ENCODE assay signal across 16 cellular contexts in genomic region chrX:107602694-107603239, GRCh38.
"Had no signal": no experiment of that assay in that cellular context is flagged by ENCODE, and none has a peak within 500 bp of the region (broad histone marks: within the 10 kb centered on the region; RNA-seq: fewer than 3 reads in every experiment).

No MANE protein-coding gene starts in this region.

- H3K27ac Mint-ChIP-seq: mesothelial cell of epicardium; stimulated activated naive CD8-positive, alpha-beta T cell treated with anti-CD3 and anti-CD28 coated beads, Interleukin-15, Interleukin-2, amounts not matched to agents 100 ng/mL and 50 ng/mL, for 24 hours; WTC11 had no signal

- DNase-seq: activated T-cell treated with anti-CD3 and anti-CD28 coated beads, Interleukin-2, amount 50 U/mL, for 1 hour; effector memory CD4-positive, alpha-beta T cell; foreskin melanocyte; kidney; naive thymus-derived CD8-positive, alpha-beta T cell; stimulated activated CD4-positive, alpha-beta T cell treated with anti-CD3 and anti-CD28 coated beads, Interleukin-1b, Interleukin-23, amount 100 ng/mL, for 48 hours; tibial artery had no signal

- H3K4me1 ChIP-seq: prostate gland, tibial artery had no signal

- H3K9me3 ChIP-seq: prostate gland, tibial artery had no signal

- H3K9me3 Mint-ChIP-seq: activated naive CD4-positive, alpha-beta T cell treated with anti-CD3 and anti-CD28 coated beads, Interleukin-2, amount 50 U/mL, for 72 hours; brain; mesothelial cell of epicardium; naive thymus-derived CD8-positive, alpha-beta T cell; stimulated activated naive CD8-positive, alpha-beta T cell treated with anti-CD3 and anti-CD28 coated beads, Interleukin-15, Interleukin-2, amounts not matched to agents 100 ng/mL and 50 ng/mL, for 24 hours; WTC11 had no signal

- H3K4me3 Mint-ChIP-seq: brain; mesothelial cell of epicardium; naive thymus-derived CD8-positive, alpha-beta T cell; stimulated activated naive CD8-positive, alpha-beta T cell treated with anti-CD3 and anti-CD28 coated beads, Interleukin-15, Interleukin-2, amounts not matched to agents 100 ng/mL and 50 ng/mL, for 24 hours; WTC11 had no signal

- H3K36me3 ChIP-seq: prostate gland, tibial artery had no signal

- H3K4me1 Mint-ChIP-seq: mesothelial cell of epicardium; naive thymus-derived CD8-positive, alpha-beta T cell had no signal

- H3K27ac ChIP-seq: prostate gland, skin epidermis, tibial artery had no signal

- ATAC-seq: activated naive CD4-positive, alpha-beta T cell treated with anti-CD3 and anti-CD28 coated beads, Interleukin-2, amount 50 U/mL, for 72 hours; esophagus mucosa; left lobe of liver; naive thymus-derived CD8-positive, alpha-beta T cell; WTC11 had no signal

- H3K27me3 ChIP-seq: tibial artery had no signal

- H3K4me3 ChIP-seq: prostate gland, skin epidermis, tibial artery had no signal

- H3K36me3 Mint-ChIP-seq: activated naive CD4-positive, alpha-beta T cell treated with anti-CD3 and anti-CD28 coated beads, Interleukin-2, amount 50 U/mL, for 72 hours; mesothelial cell of epicardium; naive thymus-derived CD8-positive, alpha-beta T cell had no signal

- H3K27me3 Mint-ChIP-seq: brain; naive thymus-derived CD8-positive, alpha-beta T cell; stimulated activated naive CD8-positive, alpha-beta T cell treated with anti-CD3 and anti-CD28 coated beads, Interleukin-15, Interleukin-2, amounts not matched to agents 100 ng/mL and 50 ng/mL, for 24 hours had no signal
